In genomic region chr5:153084476-153084875, GRCh38 we compare ENCODE assay signal across 24 cellular contexts.
DNase-seq lines count a peak whose midpoint lies in the region; ATAC-seq and TF ChIP-seq lines count a peak whose summit lies in the region.
"Had no signal": no experiment of that assay in that cellular context is flagged by ENCODE, and none has a peak within 500 bp of the region (broad histone marks: within the 10 kb centered on the region; RNA-seq: fewer than 3 reads in every experiment).

No MANE protein-coding gene starts in this region.

- H2AFZ ChIP-seq in PC-9: no peak overlapping the region

- H3K79me2 ChIP-seq in PC-9 (ENCODE audit: low read depth): no peaks in the 10 kb centered on the region

- CTCF ChIA-PET in MCF 10A (lab: Yijun Ruan, JAX): interaction anchor here (0.6 to 1.2 kb wide), 3 partner anchors 36 to 522 kb away, joined by 3 to 7 read pairs (median 3); no protein-coding TSS in a partner anchor
- CTCF ChIA-PET in RWPE1 (lab: Yijun Ruan, JAX): no interaction called here
- CTCF ChIA-PET in PC-9 (lab: Charles Lee): no interaction called here

- no peaks in the 10 kb centered on the region for H3K36me3 ChIP-seq in breast epithelium
- no peaks in the 10 kb centered on the region for H3K36me3 ChIP-seq in PC-9 (ENCODE audit: low read depth)

- H3K4me1 ChIP-seq in breast epithelium: no peaks in the 10 kb centered on the region
- H3K4me1 ChIP-seq in foreskin keratinocyte: peaks cover 33% of the 10 kb centered on the region
- H3K4me1 ChIP-seq in PC-9 (replicated peaks; ENCODE audit: insufficient read depth): no peaks in the 10 kb centered on the region

- H3K27ac ChIP-seq in breast epithelium (no peak overlapping the region), RWPE1 (no peak overlapping the region), foreskin keratinocyte (no peak overlapping the region), PC-9 (no peak overlapping the region)
- H3K27ac ChIP-seq: HL-60, KMS-11, SK-N-MC had no signal

- H3K9me3 ChIP-seq in breast epithelium (no peaks in the 10 kb centered on the region), PC-9 (ENCODE audit: insufficient read depth, low read depth) (no peaks in the 10 kb centered on the region)

- peaks cover 26% of the 10 kb centered on the region for H3K4me1 Mint-ChIP-seq in MCF 10A (ENCODE audit: insufficient read depth, unreplicated experiment)

- POLR2A ChIA-PET in MCF 10A (lab: Yijun Ruan, JAX): no interaction called here
- POLR2A ChIA-PET in RWPE1 (lab: Yijun Ruan, JAX; ENCODE audit: low non-redundant PET): no interaction called here
- POLR2A ChIA-PET in PC-9 (lab: Charles Lee; ENCODE audit: unreplicated experiment): no interaction called here

- no peak overlapping the region for H3K4me2 ChIP-seq in PC-9
- H3K4me2 ChIP-seq: KMS-11 had no signal

- DNase-seq in MCF 10A (ENCODE audit: unreplicated experiment) (peak; percentile 44), breast epithelium (ENCODE audit: low spot score in 2 of 2) (no peak), RWPE1 (ENCODE audit: low spot score) (peak; percentile 91), foreskin keratinocyte (peak; percentile 90 to 96), PC-9 (no peak)
- DNase-seq: 8988T; AML-193; C1 segment of cervical spinal cord; Calu3; CD8-positive, alpha-beta T cell; GDM1; H7; HFFc6; IMR-90; NCI-H1694 treated with DMSO at 0.1 percent for 48 hours; NCI-H2081 treated with DMSO at 0.1 percent for 48 hours; NCI-H2171 treated with DMSO at 0.1 percent for 48 hours; NCI-H524 treated with DMSO at 0.1 percent for 48 hours; SHP77 treated with DMSO at 0.1 percent for 48 hours had no signal

- no peaks in the 10 kb centered on the region for H3K9me2 ChIP-seq in PC-9 (ENCODE audit: insufficient read depth)

- TF ChIP-seq POLR2A in breast epithelium (IDR thresholded peaks at IDR 0.05): no peak

- H4K20me1 ChIP-seq in PC-9 (ENCODE audit: insufficient read depth): no peaks in the 10 kb centered on the region

- no peak overlapping the region for H3K4me3 Mint-ChIP-seq in MCF 10A (ENCODE audit: unreplicated experiment)
- H3K4me3 Mint-ChIP-seq: CD8-positive, alpha-beta T cell; HFFc6 had no signal

- intact Hi-C loops in MCF 10A (cut with micrococcal nuclease) (no loop called here), breast epithelium (cut with DNase I; ENCODE audit: low total_unique reads) (no loop called here), PC-9 (cut with micrococcal nuclease; ENCODE audit: unreplicated experiment) (no loop called here)

- H3K27ac Mint-ChIP-seq in MCF 10A (ENCODE audit: low read depth, unreplicated experiment): no peak overlapping the region
- H3K27ac Mint-ChIP-seq: CD8-positive, alpha-beta T cell; HFFc6 had no signal

- H3K9me3 Mint-ChIP-seq in MCF 10A (ENCODE audit: unreplicated experiment): no peaks in the 10 kb centered on the region

- H3F3A ChIP-seq in PC-9 (ENCODE audit: insufficient read depth, low read depth): no peaks in the 10 kb centered on the region

- BruUV-seq in MCF 10A (replicated peaks; lab: Mats Ljungman, UMichigan) (no TSS peak), PC-9 (replicated peaks; lab: Mats Ljungman, UMichigan) (no TSS peak)

- ATAC-seq in foreskin keratinocyte (peak; percentile 95), GM21390 (IDR thresholded peaks at IDR 0.05; ENCODE audit: unreplicated experiment) (no peak), HG02870 (IDR thresholded peaks at IDR 0.05; ENCODE audit: unreplicated experiment) (no peak)
- ATAC-seq: CD8-positive, alpha-beta T cell had no signal

- no peaks in the 10 kb centered on the region for H3K27me3 ChIP-seq in breast epithelium
- H3K27me3 ChIP-seq in foreskin keratinocyte: no peaks in the 10 kb centered on the region
- no peaks in the 10 kb centered on the region for H3K27me3 ChIP-seq in PC-9 (ENCODE audit: insufficient read depth, low read depth)

- no peaks in the 10 kb centered on the region for H3K27me3 Mint-ChIP-seq in MCF 10A (ENCODE audit: insufficient read depth, unreplicated experiment)

- H3K36me3 Mint-ChIP-seq in MCF 10A (ENCODE audit: insufficient read depth, unreplicated experiment): no peaks in the 10 kb centered on the region
- H3K36me3 Mint-ChIP-seq: CD8-positive, alpha-beta T cell had no signal

- H3K4me3 ChIP-seq in breast epithelium: no peak overlapping the region
- H3K4me3 ChIP-seq in PC-9: no peak overlapping the region
- H3K4me3 ChIP-seq: SK-N-MC had no signal

- TF ChIP-seq CTCF in MCF 10A (IDR thresholded peaks at IDR 0.05; ENCODE audit: unreplicated experiment): no peak
- no peak for TF ChIP-seq CTCF in breast epithelium (IDR thresholded peaks at IDR 0.05)
- TF ChIP-seq CTCF in RWPE1 (conservative IDR thresholded peaks at IDR 0.05; ENCODE audit: low read depth): no peak
- TF ChIP-seq CTCF in foreskin keratinocyte (conservative IDR thresholded peaks at IDR 0.05): no peak
- no peak for TF ChIP-seq CTCF in PC-9 (conservative IDR thresholded peaks at IDR 0.05)

Comparison
In these comparisons a context has a peak if more than half of its experiments do, and no peak if none do; other contexts are left out.
1. DNase-seq: peak in MCF 10A (single experiment), RWPE1 (single experiment) and foreskin keratinocyte (2 of 2); none in breast epithelium (0 of 2) and PC-9 (0 of 2).